Comparison of ENCODE assay signal across 11 cellular contexts in genomic region chr2:173590278-173590811, GRCh38.
DNase-seq lines count a peak whose midpoint lies in the region; ATAC-seq and TF ChIP-seq lines count a peak whose summit lies in the region.
"Had no signal": no experiment of that assay in that cellular context is flagged by ENCODE, and none has a peak within 500 bp of the region (broad histone marks: within the 10 kb centered on the region; RNA-seq: fewer than 3 reads in every experiment).

No MANE protein-coding gene starts in this region.

- H3K79me2 ChIP-seq in SK-N-SH (ENCODE audit: insufficient read depth) (no peaks in the 10 kb centered on the region), Karpas-422 (ENCODE audit: low read length) (no peaks in the 10 kb centered on the region)
- H3K79me2 ChIP-seq: parathyroid adenoma had no signal

- H3K27ac Mint-ChIP-seq in CD14-positive monocyte = peak overlapping the region in 1 of 7 donors; percentile 53
- H3K27ac Mint-ChIP-seq: activated naive CD8-positive, alpha-beta T cell treated with anti-CD3 and anti-CD28 coated beads for 36 hours had no signal

- H3K9me3 Mint-ChIP-seq in CD14-positive monocyte = peaks cover 10 to 21% (median 14%) of the 10 kb centered on the region in 7 donors

- no peak overlapping the region for H3K4me3 Mint-ChIP-seq in CD14-positive monocyte
- H3K4me3 Mint-ChIP-seq: activated naive CD8-positive, alpha-beta T cell treated with anti-CD3 and anti-CD28 coated beads for 36 hours had no signal

- peaks cover 6% of the 10 kb centered on the region; the same call in 1 of the 2 replicates for H3K9me3 ChIP-seq in SK-N-SH
- H3K9me3 ChIP-seq in Karpas-422 (ENCODE audit: low read length) = no peaks in the 10 kb centered on the region

- H3K4me1 Mint-ChIP-seq in CD14-positive monocyte = no peaks in the 10 kb centered on the region
- H3K4me1 Mint-ChIP-seq: activated naive CD8-positive, alpha-beta T cell treated with anti-CD3 and anti-CD28 coated beads for 36 hours had no signal

- CTCF ChIA-PET in SK-N-SH (lab: Yijun Ruan, JAX) = no interaction called here

- intact Hi-C loops in left ventricle myocardium superior (cut with micrococcal nuclease) = no loop called here
- intact Hi-C loops in CD14-positive monocyte (cut with micrococcal nuclease) = no loop called here

- H3K9me2 ChIP-seq in SK-N-SH = no peaks in the 10 kb centered on the region
- no peaks in the 10 kb centered on the region for H3K9me2 ChIP-seq in Karpas-422 (replicated peaks; ENCODE audit: insufficient read depth, low read length)

- peaks cover 27% of the 10 kb centered on the region for H3F3A ChIP-seq in SK-N-SH (replicated peaks; ENCODE audit: insufficient read depth)

- TF ChIP-seq CTCF in SK-N-SH (IDR thresholded peaks at IDR 0.05) (no peak), CD14-positive monocyte (IDR thresholded peaks at IDR 0.05) (no peak)

- H3K27me3 Mint-ChIP-seq in CD14-positive monocyte (ENCODE audit: low read depth in 3 of 3) = peaks cover 0 to 5% (median 4%) of the 10 kb centered on the region in 3 donors

- POLR2A ChIA-PET in SK-N-SH (lab: Yijun Ruan, JAX) = no interaction called here

- H3K36me3 ChIP-seq in SK-N-SH (replicated peaks in 1 of 2; ENCODE audit: control insufficient read depth in 1 of 2, insufficient read depth in 2 of 2, low read length in 1 of 2) (no peaks in the 10 kb centered on the region), Karpas-422 (ENCODE audit: insufficient read depth, low read length) (no peaks in the 10 kb centered on the region)

- H3K27me3 ChIP-seq in SK-N-SH (ENCODE audit: insufficient read depth) (no peaks in the 10 kb centered on the region), Karpas-422 (ENCODE audit: low read length) (no peaks in the 10 kb centered on the region)
- H3K27me3 ChIP-seq: BLaER1 treated with 17β-estradiol and CSF1 and Interleukin-3, amounts not matched to agents 10 nM and 100 nM had no signal

- no peak overlapping the region for H2AFZ ChIP-seq in SK-N-SH (ENCODE audit: low read depth)
- no peak overlapping the region for H2AFZ ChIP-seq in Karpas-422 (ENCODE audit: low read length)
- H2AFZ ChIP-seq: parathyroid adenoma had no signal

- TF ChIP-seq RAD21 in Ishikawa (IDR thresholded peaks at IDR 0.05; ENCODE audit: low read depth) (no peak), SK-N-SH (IDR thresholded peaks at IDR 0.05; ENCODE audit: low read length) (no peak)

- H4K20me1 ChIP-seq in SK-N-SH (ENCODE audit: insufficient read depth) = no peaks in the 10 kb centered on the region
- no peaks in the 10 kb centered on the region for H4K20me1 ChIP-seq in Karpas-422 (ENCODE audit: insufficient read depth, low read depth, low read length)
- H4K20me1 ChIP-seq: BLaER1 treated with 17β-estradiol and CSF1 and Interleukin-3, amounts not matched to agents 10 nM and 100 nM had no signal

- H3K27ac ChIP-seq in SK-N-SH (ENCODE audit: low read depth in 2 of 2, low read length in 1 of 2) = peak overlapping the region; percentile 58 to 86; a peak in 3 of 4 replicates
- no peak overlapping the region for H3K27ac ChIP-seq in Karpas-422 (ENCODE audit: low read length)
- H3K27ac ChIP-seq: BLaER1 treated with 17β-estradiol and CSF1 and Interleukin-3, amounts not matched to agents 10 nM and 100 nM; parathyroid adenoma had no signal

- TF ChIP-seq EP300 in Ishikawa (IDR thresholded peaks at IDR 0.05; ENCODE audit: borderline replicate concordance) (peak; percentile 51; the same call in 1 of the 2 replicates), SK-N-SH (IDR thresholded peaks at IDR 0.05; ENCODE audit: borderline replicate concordance in 1 of 2, low read depth in 1 of 2, low read length in 1 of 2) (peak; percentile 15 to 87; a peak in 3 of 4 replicates)

- H3K4me3 ChIP-seq in SK-N-SH (ENCODE audit: low read depth in 2 of 2, low read length in 1 of 2) (peak overlapping the region in 1 of 2 experiments; percentile 9; a peak in 1 of 4 replicates), Karpas-422 (ENCODE audit: low read length) (no peak overlapping the region)
- H3K4me3 ChIP-seq: BLaER1 treated with 17β-estradiol and CSF1 and Interleukin-3, amounts not matched to agents 10 nM and 100 nM had no signal

- WGBS in SK-N-SH (ENCODE audit: low lambda C conversion rate) = 7% methylated on average over 5 of the region's 6 CpGs

- H3K4me1 ChIP-seq in SK-N-SH (ENCODE audit: control insufficient read depth in 1 of 2, insufficient read depth in 2 of 2, low read depth in 1 of 2, low read length in 1 of 2) (peaks cover 2 to 14% of the 10 kb centered on the region in 2 experiments; a peak in 3 of 4 replicates), Karpas-422 (ENCODE audit: low read length) (no peaks in the 10 kb centered on the region)
- H3K4me1 ChIP-seq: parathyroid adenoma had no signal

- H3K9ac ChIP-seq in SK-N-SH (no peak overlapping the region; the same call in 1 of the 2 replicates), Karpas-422 (ENCODE audit: low read length) (no peak overlapping the region)
- H3K9ac ChIP-seq: BLaER1 treated with 17β-estradiol and CSF1 and Interleukin-3, amounts not matched to agents 10 nM and 100 nM; parathyroid adenoma had no signal

- ATAC-seq in left ventricle myocardium superior = peak; percentile 99

- H3K4me2 ChIP-seq in SK-N-SH (peak overlapping the region; percentile 35; the same call in 1 of the 2 replicates), Karpas-422 (ENCODE audit: low read depth, low read length, poor library complexity, severe bottlenecking) (no peak overlapping the region)
- H3K4me2 ChIP-seq: BLaER1 treated with 17β-estradiol and CSF1 and Interleukin-3, amounts not matched to agents 10 nM and 100 nM had no signal

- H3K36me3 Mint-ChIP-seq in CD14-positive monocyte = no peaks in the 10 kb centered on the region

- DNase-seq in A172 (ENCODE audit: low spot score) = peak; percentile 98
- peak; percentile 7 for DNase-seq in SK-N-SH
- peak; percentile 71 for DNase-seq in left ventricle myocardium superior
- DNase-seq in CD14-positive monocyte (ENCODE audit: low spot score) = no peak
- no peak for DNase-seq in T-helper 2 cell
- DNase-seq in germinal center (ENCODE audit: low spot score) = no peak
- no peak for DNase-seq in Karpas-422
- DNase-seq: activated naive CD8-positive, alpha-beta T cell treated with anti-CD3 and anti-CD28 coated beads for 36 hours had no signal

TF ChIP-seq in Ishikawa, 13 proteins besides CTCF, POLR2A, EP300 and RAD21 (continues in another document):
- TF ChIP-seq CEBPB (IDR thresholded peaks at IDR 0.05) (no peak), REST (IDR thresholded peaks at IDR 0.05; ENCODE audit: low read depth) (no peak), YY1 (IDR thresholded peaks at IDR 0.05; ENCODE audit: low read depth) (no peak), EGR1 (IDR thresholded peaks at IDR 0.05) (no peak), NFIC (IDR thresholded peaks at IDR 0.05) (peak; percentile 88), TEAD4 (IDR thresholded peaks at IDR 0.05) (peak; percentile 56)

TF ChIP-seq in SK-N-SH, 30 proteins besides CTCF, POLR2A, EP300 and RAD21 (continues in another document):
- TF ChIP-seq EZH2phosphoT487 (IDR thresholded peaks at IDR 0.05; ENCODE audit: borderline replicate concordance, low read depth) (no peak), FOXM1 (IDR thresholded peaks at IDR 0.05; ENCODE audit: low read depth) (no peak), TEAD4 (IDR thresholded peaks at IDR 0.05; ENCODE audit: borderline replicate concordance, insufficient read depth) (peak; percentile 79), TAF1 (IDR thresholded peaks at IDR 0.05; ENCODE audit: borderline replicate concordance, low read depth, low read length) (no peak), YY1 (IDR thresholded peaks at IDR 0.05; ENCODE audit: low read depth) (no peak), PBX3 (IDR thresholded peaks at IDR 0.05) (peak; percentile 92), FOSL2 (IDR thresholded peaks at IDR 0.05; ENCODE audit: borderline replicate concordance, low read depth) (peak; percentile 95), IRF3 (IDR thresholded peaks at IDR 0.05; ENCODE audit: low read depth, low read length) (no peak), JUND (IDR thresholded peaks at IDR 0.05) (peak; percentile 90), POLR2AphosphoS5 (IDR thresholded peaks at IDR 0.05; ENCODE audit: low read depth, low read length) (peak; percentile 64; the same call in 1 of the 2 replicates), FOXJ3 (CRISPR knock-in tag; IDR thresholded peaks at IDR 0.05) (no peak), SMC3 (IDR thresholded peaks at IDR 0.05; ENCODE audit: low read depth, low read length) (no peak), USF1 (IDR thresholded peaks at IDR 0.05; ENCODE audit: borderline replicate concordance, low read depth) (peak; percentile 43; the same call in 1 of the 2 replicates), NFIC (IDR thresholded peaks at IDR 0.05; ENCODE audit: borderline replicate concordance) (peak; percentile 98)

Comparison
In these comparisons a context has a peak if more than half of its experiments do, and no peak if none do; other contexts are left out.
1. DNase-seq: peak in A172 (single experiment), SK-N-SH (single experiment) and left ventricle myocardium superior (single experiment); none in CD14-positive monocyte (single experiment), T-helper 2 cell (0 of 5), germinal center (single experiment) and Karpas-422 (single experiment).